Comparison of ENCODE assay signal across 3 cellular contexts in genomic region chr1:143553627-143554026, GRCh38.
"Had no signal": no experiment of that assay in that cellular context is flagged by ENCODE, and none has a peak within 500 bp of the region (broad histone marks: within the 10 kb centered on the region; RNA-seq: fewer than 3 reads in every experiment).

No MANE protein-coding gene starts in this region.

- H3K4me1 Mint-ChIP-seq: IgD-negative memory B cell had no signal

- H3K4me3 Mint-ChIP-seq: IgD-negative memory B cell had no signal

- DNase-seq: IMR-90, KBM-7 had no signal

- H3K27ac Mint-ChIP-seq: IgD-negative memory B cell had no signal
